ENCODE assay signal across 9 cellular contexts in the genomic region with DNA sequence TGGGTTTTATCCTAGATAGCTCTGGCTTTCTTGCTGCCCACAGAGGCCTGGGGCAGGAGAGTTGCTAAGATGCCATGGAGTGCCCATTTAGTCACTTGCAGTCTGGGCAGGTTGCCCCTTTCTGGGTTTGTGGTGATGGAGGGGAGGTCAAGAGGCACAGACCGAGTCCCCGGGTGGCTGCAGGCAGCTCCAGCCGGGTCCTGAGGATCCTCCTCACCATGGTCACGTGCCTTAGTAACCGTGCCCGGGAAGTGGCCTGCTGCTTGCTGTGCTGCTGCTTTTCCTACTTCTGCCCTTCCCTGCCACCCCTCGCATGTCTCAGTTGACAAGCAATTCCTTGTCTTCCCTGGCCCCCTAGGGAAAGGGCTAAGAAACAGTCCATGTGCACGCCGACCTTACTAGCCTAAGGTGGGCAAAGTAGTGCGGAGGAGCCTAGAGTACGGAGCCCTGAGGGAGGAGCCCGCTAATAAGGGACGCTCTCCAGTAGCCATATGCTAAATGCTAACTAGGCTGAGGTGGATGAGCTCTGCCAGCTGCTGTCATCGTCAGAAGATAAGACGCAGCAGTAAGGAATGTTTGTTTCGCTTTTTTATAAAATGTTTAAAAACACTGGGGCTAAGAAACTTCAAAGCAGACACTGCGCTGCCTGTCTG. TPM values are rescaled to one million over a fixed set of nuclear protein-coding genes. Genes with fewer than 3 reads are reported as not detected.
DNase-seq lines count a peak whose midpoint lies in the region; ATAC-seq and TF ChIP-seq lines count a peak whose summit lies in the region.
"Had no signal": no experiment of that assay in that cellular context is flagged by ENCODE, and none has a peak within 500 bp of the region (broad histone marks: within the 10 kb centered on the region; RNA-seq: fewer than 3 reads in every experiment).

No MANE protein-coding gene starts in this region.

- WGBS in right lobe of liver (ENCODE audit: insufficient coverage, low coverage, low lambda C conversion rate, missing lambda C conversion rate): 16% methylated on average over 12 of the region's 17 CpGs
- WGBS in thyroid gland, 2 donors: 23 to 30% methylated on average over 17 of the region's 17 CpGs

- no peak for TF ChIP-seq POLR2A in right lobe of liver (IDR thresholded peaks at IDR 0.05)
- TF ChIP-seq POLR2A in thyroid gland (IDR thresholded peaks at IDR 0.05): peak in 1 of 2 donors; percentile 12

- H3K9me3 Mint-ChIP-seq in T-helper 2 cell treated with Interferon-gamma antibody and Interleukin-4, amounts not matched to agents 5 μg/mL and 100 μg/mL, for 36 hours: no peaks in the 10 kb centered on the region
- H3K9me3 Mint-ChIP-seq in dendritic cell treated with granulocyte-macrophage colony-stimulating factor and Interleukin-4, amounts not matched to agents 40 ng/mL and 50 ng/mL, for 4 days: no peaks in the 10 kb centered on the region

- H3K4me3 Mint-ChIP-seq in T-helper 2 cell treated with Interferon-gamma antibody and Interleukin-4, amounts not matched to agents 5 μg/mL and 100 μg/mL, for 36 hours: peak overlapping the region; percentile 36
- H3K4me3 Mint-ChIP-seq in dendritic cell treated with granulocyte-macrophage colony-stimulating factor and Interleukin-4, amounts not matched to agents 40 ng/mL and 50 ng/mL, for 4 days: peak overlapping the region; percentile 23

- no peak for TF ChIP-seq CTCF in right lobe of liver (IDR thresholded peaks at IDR 0.05)
- TF ChIP-seq CTCF in thyroid gland (IDR thresholded peaks at IDR 0.05): no peak

- H3K4me3 ChIP-seq in right lobe of liver (peak overlapping the region; percentile 1 to 31 (median 8)), thyroid gland (replicated peaks in 1 of 3) (no peak overlapping the region)

- no peak overlapping the region for H3K27ac ChIP-seq in right lobe of liver
- peak overlapping the region; percentile 69 to 91 (median 78) for H3K27ac ChIP-seq in thyroid gland

- peak in 3 of 4 donors; percentile 21 to 40 (median 33) for ATAC-seq in right lobe of liver

- peaks cover 16% of the 10 kb centered on the region for H3K27me3 Mint-ChIP-seq in T-helper 2 cell treated with Interferon-gamma antibody and Interleukin-4, amounts not matched to agents 5 μg/mL and 100 μg/mL, for 36 hours (ENCODE audit: low read depth)
- peaks cover 2% of the 10 kb centered on the region for H3K27me3 Mint-ChIP-seq in dendritic cell treated with granulocyte-macrophage colony-stimulating factor and Interleukin-4, amounts not matched to agents 40 ng/mL and 50 ng/mL, for 4 days

- no peak for DNase-seq in T-helper 2 cell treated with Interferon-gamma antibody and Interleukin-4, amounts not matched to agents 5 μg/mL and 100 μg/mL, for 36 hours (ENCODE audit: low spot score)
- no peak for DNase-seq in T-helper 2 cell
- DNase-seq in right lobe of liver: peak in 2 of 3 donors; percentile 32 to 58
- DNase-seq in thyroid gland: peak; percentile 80
- no peak for DNase-seq in CD1c-positive myeloid dendritic cell (ENCODE audit: extremely low spot score)
- no peak for DNase-seq in GM19240 (ENCODE audit: insufficient read length, low spot score)
- DNase-seq in RPMI8226: no peak

- no peak overlapping the region for H3K27ac Mint-ChIP-seq in T-helper 2 cell treated with Interferon-gamma antibody and Interleukin-4, amounts not matched to agents 5 μg/mL and 100 μg/mL, for 36 hours
- peak overlapping the region; percentile 32 for H3K27ac Mint-ChIP-seq in dendritic cell treated with granulocyte-macrophage colony-stimulating factor and Interleukin-4, amounts not matched to agents 40 ng/mL and 50 ng/mL, for 4 days

- H3K27me3 ChIP-seq in right lobe of liver (no peaks in the 10 kb centered on the region), thyroid gland (no peaks in the 10 kb centered on the region)

- H3K36me3 ChIP-seq in right lobe of liver (no peaks in the 10 kb centered on the region), thyroid gland (no peaks in the 10 kb centered on the region)

- H3K4me1 ChIP-seq in right lobe of liver: peaks cover 0 to 6% (median 0%) of the 10 kb centered on the region in 4 donors
- peaks cover 0 to 14% of the 10 kb centered on the region in 2 donors for H3K4me1 ChIP-seq in thyroid gland

- H3K9me3 ChIP-seq in right lobe of liver (no peaks in the 10 kb centered on the region), thyroid gland (no peaks in the 10 kb centered on the region)

- no peaks in the 10 kb centered on the region for H3K36me3 Mint-ChIP-seq in T-helper 2 cell treated with Interferon-gamma antibody and Interleukin-4, amounts not matched to agents 5 μg/mL and 100 μg/mL, for 36 hours (ENCODE audit: low read depth)
- no peaks in the 10 kb centered on the region for H3K36me3 Mint-ChIP-seq in dendritic cell treated with granulocyte-macrophage colony-stimulating factor and Interleukin-4, amounts not matched to agents 40 ng/mL and 50 ng/mL, for 4 days (ENCODE audit: low read depth)

- intact Hi-C loops in dendritic cell treated with granulocyte-macrophage colony-stimulating factor and Interleukin-4, amounts not matched to agents 40 ng/mL and 50 ng/mL, for 4 days (cut with micrococcal nuclease): loop anchor here (5.0 kb wide), 1 partner anchor 199 kb away; the partner anchor contains the start of gene SH3GLB1
- intact Hi-C loops in right lobe of liver (cut with DNase I) (no loop called here), thyroid gland (cut with DNase I) (no loop called here)

- peaks cover 11% of the 10 kb centered on the region for H3K4me1 Mint-ChIP-seq in T-helper 2 cell treated with Interferon-gamma antibody and Interleukin-4, amounts not matched to agents 5 μg/mL and 100 μg/mL, for 36 hours (ENCODE audit: low read depth)
- H3K4me1 Mint-ChIP-seq in dendritic cell treated with granulocyte-macrophage colony-stimulating factor and Interleukin-4, amounts not matched to agents 40 ng/mL and 50 ng/mL, for 4 days (ENCODE audit: low read depth): peaks cover 16% of the 10 kb centered on the region

RNA-seq across cellular contexts. Expression of gene CLCA1, which starts 34.9 kb away (rescaled TPM):
- total RNA-seq in right lobe of liver: not detected
- total RNA-seq in thyroid gland: not detected
- total RNA-seq: NCI-H460 had no signal

RNA-seq across cellular contexts. Expression of gene CLCA4, which starts 43.3 kb away (rescaled TPM):
- under 1 TPM in 1 of 6 experiments, not detected in 5; 0.07 TPM for total RNA-seq in right lobe of liver
- not detected for total RNA-seq in thyroid gland
- total RNA-seq: NCI-H460 had no signal

Comparison
In these comparisons a context has a peak if more than half of its experiments do, and no peak if none do; other contexts are left out.
1. DNase-seq: peak in right lobe of liver (2 of 3) and thyroid gland (2 of 2); none in T-helper 2 cell treated with Interferon-gamma antibody and Interleukin-4, amounts not matched to agents 5 μg/mL and 100 μg/mL, for 36 hours (single experiment), T-helper 2 cell (0 of 5), CD1c-positive myeloid dendritic cell (single experiment), GM19240 (single experiment) and RPMI8226 (single experiment).
2. H3K27ac ChIP-seq: peak in thyroid gland (3 of 3); none in right lobe of liver (0 of 3).
3. H3K4me3 ChIP-seq: peak in right lobe of liver (3 of 3); none in thyroid gland (0 of 3).